ENCODE assay signal across 11 cellular contexts in genomic region chr4:133800966-133801365, GRCh38.
"Had no signal": no experiment of that assay in that cellular context is flagged by ENCODE, and none has a peak within 500 bp of the region (broad histone marks: within the 10 kb centered on the region; RNA-seq: fewer than 3 reads in every experiment).

No MANE protein-coding gene starts in this region.

- ATAC-seq: GM23338, HCT116 had no signal

- H3K27ac Mint-ChIP-seq: GM23338, H9, HFFc6 had no signal

- H3K9ac ChIP-seq: GM23248 had no signal

- H3K36me3 ChIP-seq: HAP-1 had no signal

- H3K9me3 ChIP-seq: HAP-1 had no signal

- FAIRE-seq: H1, H54 had no signal

- H3K4me3 ChIP-seq: GM23248, GM23338, HAP-1 had no signal

- H2AFZ ChIP-seq: GM23338 had no signal

- H3K9me3 Mint-ChIP-seq: GM23338, H9, HFFc6 had no signal

- DNase-seq: GM23248, GOT3, H7, H9, HCEC 1CT, HFFc6 had no signal

- H3K27ac ChIP-seq: GM23248 had no signal

- H3K4me3 Mint-ChIP-seq: GM23338, H9, HFFc6 had no signal
